34 cellular contexts compared by ENCODE assay signal in genomic region chr6:87840324-87840723, GRCh38.
"Had no signal": no experiment of that assay in that cellular context is flagged by ENCODE, and none has a peak within 500 bp of the region (broad histone marks: within the 10 kb centered on the region; RNA-seq: fewer than 3 reads in every experiment).

No MANE protein-coding gene starts in this region.

- H3K27me3 ChIP-seq: adrenal gland, ascending aorta, body of pancreas, brain microvascular endothelial cell, breast epithelium, cardiac muscle cell had no signal

- H3K36me3 ChIP-seq: adrenal gland, ascending aorta, brain microvascular endothelial cell, breast epithelium, cardiac muscle cell had no signal

- H3K9me3 ChIP-seq: adrenal gland, body of pancreas, breast epithelium had no signal

- H3K27ac ChIP-seq: adrenal gland, ascending aorta, body of pancreas, brain microvascular endothelial cell, breast epithelium, cardiac muscle cell had no signal

- ATAC-seq: activated naive CD4-positive, alpha-beta T cell treated with anti-CD3 and anti-CD28 coated beads, Interleukin-2, amount 50 U/mL, for 72 hours; activated naive CD8-positive, alpha-beta T cell treated with anti-CD3 and anti-CD28 coated beads, Interleukin-2, amount 50 U/mL, for 24 hours; activated T-cell treated with anti-CD3 and anti-CD28 coated beads, Interleukin-2, amount 50 U/mL, for 4 hours; activated T-cell treated with anti-CD3 and anti-CD28 coated beads, Interleukin-2, amount 50 U/mL, for 72 hours; activated T-helper 17 cell treated with anti-CD3 and anti-CD28 coated beads, Interleukin-2, amount 50 U/mL, for 72 hours; body of pancreas had no signal

- H3K4me3 ChIP-seq: adrenal gland, ascending aorta, body of pancreas, breast epithelium, cardiac muscle cell had no signal

- H3K4me1 ChIP-seq: adrenal gland, ascending aorta, body of pancreas, breast epithelium had no signal

- FAIRE-seq: astrocyte, bronchial epithelial cell had no signal

- DNase-seq: activated effector memory CD4-positive, alpha-beta T cell treated with anti-CD3 and anti-CD28 coated beads, Interleukin-2, amount 50 U/mL, for 16 hours; activated effector memory CD4-positive, alpha-beta T cell treated with Interleukin-2 at 50 U/mL for 16 hours; activated gamma-delta T cell; activated gamma-delta T cell treated with Interleukin-2 at 50 U/mL for 16 hours; activated naive CD4-positive, alpha-beta T cell; activated naive CD4-positive, alpha-beta T cell treated with anti-CD3 and anti-CD28 coated beads for 36 hours; activated naive CD4-positive, alpha-beta T cell treated with anti-CD3 and anti-CD28 coated beads, Interleukin-2, amount 10 ng/mL, durations not matched to agents 7 days and 5 days; activated naive CD4-positive, alpha-beta T cell treated with anti-CD3 and anti-CD28 coated beads, Interleukin-2, amount 50 U/mL, for 16 hours; activated naive CD4-positive, alpha-beta T cell treated with Interleukin-2 at 50 U/mL for 16 hours; activated naive CD8-positive, alpha-beta T cell treated with anti-CD3 and anti-CD28 coated beads for 36 hours; activated naive CD8-positive, alpha-beta T cell treated with anti-CD3 and anti-CD28 coated beads, Interleukin-2, amount 10 ng/mL, durations not matched to agents 7 days and 5 days; activated naive CD8-positive, alpha-beta T cell treated with anti-CD3 and anti-CD28 coated beads, Interleukin-2, amount 50 U/mL, for 24 hours; activated T-cell treated with anti-CD3 and anti-CD28 coated beads, Interleukin-2, amount 50 U/mL, for 1 hour; activated T-cell treated with anti-CD3 and anti-CD28 coated beads, Interleukin-2, amount 50 U/mL, for 24 hours; activated T-cell treated with anti-CD3 and anti-CD28 coated beads, Interleukin-2, amount 50 U/mL, for 4 hours; activated T-cell treated with anti-CD3 and anti-CD28 coated beads, Interleukin-2, amount 50 U/mL, for 48 hours; activated T-cell treated with anti-CD3 and anti-CD28 coated beads, Interleukin-2, amount 50 U/mL, for 72 hours; adrenal gland; amniotic stem cell; amygdala; anterior cingulate cortex; aorta; body of pancreas; brain microvascular endothelial cell; caudate nucleus; central memory CD4-positive, alpha-beta T cell; cerebellar nuclear complex had no signal
